30 cellular contexts compared by ENCODE assay signal in the genomic region with DNA sequence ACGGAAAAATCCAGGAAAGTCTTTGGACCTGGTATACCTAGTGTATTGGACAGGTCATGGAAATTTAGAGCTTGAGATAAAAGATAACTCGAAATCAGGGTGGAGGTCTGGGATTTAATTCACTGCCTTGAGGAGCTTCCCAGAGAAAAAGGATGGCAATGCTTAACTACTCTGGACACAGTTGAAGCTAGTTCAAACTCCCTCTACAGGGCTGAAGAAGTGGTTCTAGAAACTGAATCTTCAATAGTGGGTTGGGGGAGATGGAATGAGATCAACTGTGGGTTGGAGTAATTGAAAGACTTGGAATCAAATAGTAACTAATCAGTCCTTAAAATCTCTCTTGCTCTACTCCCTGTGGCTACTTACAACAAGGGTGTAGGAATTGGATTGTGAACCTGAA.
"Had no signal": no experiment of that assay in that cellular context is flagged by ENCODE, and none has a peak within 500 bp of the region (broad histone marks: within the 10 kb centered on the region; RNA-seq: fewer than 3 reads in every experiment).

No MANE protein-coding gene starts in this region.

- ATAC-seq: activated T-cell treated with anti-CD3 and anti-CD28 coated beads, Interleukin-2, amount 50 U/mL, for 4 hours; activated T-helper 17 cell treated with anti-CD3 and anti-CD28 coated beads, Interleukin-2, amount 50 U/mL, for 72 hours; effector memory CD8-positive, alpha-beta T cell; gastroesophageal sphincter; T-helper 17 cell had no signal

- H3K27ac ChIP-seq: brain microvascular endothelial cell, epithelial cell of prostate, esophagus squamous epithelium, gastroesophageal sphincter had no signal

- H3K36me3 ChIP-seq: brain microvascular endothelial cell, esophagus squamous epithelium, gastroesophageal sphincter had no signal

- DNase-seq: activated CD4-positive, alpha-beta memory T cell treated with anti-CD3 and anti-CD28 coated beads, Interleukin-2, amount 10 ng/mL, durations not matched to agents 7 days and 5 days; activated CD4-positive, alpha-beta T cell treated with anti-CD3 and anti-CD28 coated beads for 1 hour; activated CD4-positive, alpha-beta T cell treated with anti-CD3 and anti-CD28 coated beads for 4 hours; activated CD4-positive, alpha-beta T cell treated with anti-CD3 and anti-CD28 coated beads, Interleukin-2, amount 10 ng/mL, durations not matched to agents 7 days and 5 days; activated CD4-positive, alpha-beta T cell treated with anti-CD3 and anti-CD28 coated beads, Interleukin-2, amount 50 U/mL, for 4 hours; activated effector memory CD4-positive, alpha-beta T cell treated with Interleukin-2 at 50 U/mL for 16 hours; activated gamma-delta T cell treated with Interleukin-2 at 50 U/mL for 16 hours; activated naive CD4-positive, alpha-beta T cell treated with anti-CD3 and anti-CD28 coated beads, Interleukin-2, amount 50 U/mL, for 16 hours; activated naive CD4-positive, alpha-beta T cell treated with Interleukin-2 at 50 U/mL for 16 hours; activated T-cell treated with anti-CD3 and anti-CD28 coated beads, Interleukin-2, amount 50 U/mL, for 4 hours; amniotic stem cell; anterior cingulate cortex; brain microvascular endothelial cell; caudate nucleus; cortex of kidney; dermis blood vessel endothelial cell; effector CD4-positive, alpha-beta T cell; effector memory CD8-positive, alpha-beta T cell; esophagus squamous epithelium; T-helper 1 cell; T-helper 17 cell; T1000 had no signal

- H3K27me3 ChIP-seq: brain microvascular endothelial cell, esophagus squamous epithelium, gastroesophageal sphincter had no signal

- H3K9me3 ChIP-seq: esophagus squamous epithelium, gastroesophageal sphincter had no signal

- H3K4me3 ChIP-seq: esophagus squamous epithelium, gastroesophageal sphincter had no signal

- H3K4me1 ChIP-seq: esophagus squamous epithelium, gastroesophageal sphincter had no signal

- FAIRE-seq: astrocyte, bronchial epithelial cell, colon, endometrium, endothelial cell of umbilical vein had no signal
